Comparison of ENCODE assay signal across 1 cellular context in the genomic region with DNA sequence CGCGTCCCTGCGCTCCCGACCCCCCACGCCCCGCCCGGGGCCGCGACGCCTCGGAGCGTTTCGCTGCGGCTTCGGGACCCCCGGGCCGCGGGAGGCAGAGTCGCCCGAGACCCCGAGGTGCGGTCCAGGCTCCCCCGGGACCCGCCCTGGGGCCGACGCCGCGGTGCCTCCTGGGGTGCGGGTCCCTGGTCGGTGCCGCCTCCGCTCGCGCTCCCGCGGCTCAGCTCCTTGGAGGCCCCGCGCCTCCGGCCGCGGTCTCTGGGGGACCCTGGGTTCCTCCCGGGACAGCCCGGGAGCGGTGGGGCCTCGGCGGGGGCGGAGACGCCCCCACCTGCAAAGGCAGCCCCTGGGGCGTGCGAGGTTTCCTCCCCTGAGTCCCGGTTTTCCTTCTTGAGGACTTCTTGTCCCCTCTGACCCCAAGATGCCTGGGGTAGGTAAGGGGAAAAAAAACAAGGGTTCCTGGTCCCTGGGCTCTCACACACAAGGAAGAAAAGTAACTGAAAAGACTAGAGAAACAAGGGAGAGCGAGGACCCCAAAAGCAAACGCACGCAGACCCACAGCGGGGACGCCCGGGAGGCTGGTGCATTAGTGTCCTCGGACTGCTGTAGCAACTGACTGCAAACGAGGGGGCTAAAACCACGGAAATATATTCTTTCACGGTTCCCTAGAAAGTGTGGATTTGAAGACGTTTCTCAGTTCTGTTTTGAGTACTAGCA.
TF ChIP-seq lines count a peak whose summit lies in the region.

No MANE protein-coding gene starts in this region.

TF ChIP-seq in HCT116, 20 proteins besides CTCF, POLR2A, EP300 and RAD21:
- TF ChIP-seq EGR1 (IDR thresholded peaks at IDR 0.05; ENCODE audit: low read depth) (no peak), FOSL1 (IDR thresholded peaks at IDR 0.05; ENCODE audit: low read depth) (no peak), REST (IDR thresholded peaks at IDR 0.05; ENCODE audit: low read depth) (no peak), ZFX (IDR thresholded peaks at IDR 0.05) (0 out of 2 replicates have a peak, but pooled peaks have one; percentile 18), ELF1 (IDR thresholded peaks at IDR 0.05; ENCODE audit: borderline replicate concordance, low read depth) (no peak)
- TF ChIP-seq, protein P1, sequence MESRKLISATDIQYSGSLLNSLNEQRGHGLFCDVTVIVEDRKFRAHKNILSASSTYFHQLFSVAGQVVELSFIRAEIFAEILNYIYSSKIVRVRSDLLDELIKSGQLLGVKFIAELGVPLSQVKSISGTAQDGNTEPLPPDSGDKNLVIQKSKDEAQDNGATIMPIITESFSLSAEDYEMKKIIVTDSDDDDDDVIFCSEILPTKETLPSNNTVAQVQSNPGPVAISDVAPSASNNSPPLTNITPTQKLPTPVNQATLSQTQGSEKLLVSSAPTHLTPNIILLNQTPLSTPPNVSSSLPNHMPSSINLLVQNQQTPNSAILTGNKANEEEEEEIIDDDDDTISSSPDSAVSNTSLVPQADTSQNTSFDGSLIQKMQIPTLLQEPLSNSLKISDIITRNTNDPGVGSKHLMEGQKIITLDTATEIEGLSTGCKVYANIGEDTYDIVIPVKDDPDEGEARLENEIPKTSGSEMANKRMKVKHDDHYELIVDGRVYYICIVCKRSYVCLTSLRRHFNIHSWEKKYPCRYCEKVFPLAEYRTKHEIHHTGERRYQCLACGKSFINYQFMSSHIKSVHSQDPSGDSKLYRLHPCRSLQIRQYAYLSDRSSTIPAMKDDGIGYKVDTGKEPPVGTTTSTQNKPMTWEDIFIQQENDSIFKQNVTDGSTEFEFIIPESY (IDR thresholded peaks at IDR 0.05; ENCODE audit: extremely low read depth, insufficient replicate concordance, low read length), result no peak
TF ChIP-seq in HCT116: peak in this region for 1.
